Comparison of ENCODE assay signal across 16 cellular contexts in the genomic region with DNA sequence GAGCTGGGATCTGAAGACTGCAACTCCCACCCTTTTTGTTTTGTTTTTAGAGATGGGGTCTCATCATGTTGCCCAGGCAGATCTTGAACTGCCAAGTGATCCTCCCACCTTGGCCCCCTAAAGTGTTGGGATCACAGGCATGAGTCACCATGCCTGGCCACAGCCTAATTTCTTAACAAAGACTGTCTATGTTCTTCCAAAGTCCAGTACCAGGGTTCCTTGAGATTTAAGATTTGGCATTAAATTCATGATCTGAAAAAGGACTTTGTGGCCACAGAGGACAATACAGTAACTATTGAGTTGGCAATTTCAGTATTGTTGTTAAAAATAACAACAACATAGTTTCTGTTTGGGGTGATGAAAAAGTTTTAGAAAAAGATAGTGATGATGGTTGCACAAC.
"Had no signal": no experiment of that assay in that cellular context is flagged by ENCODE, and none has a peak within 500 bp of the region (broad histone marks: within the 10 kb centered on the region; RNA-seq: fewer than 3 reads in every experiment).

No MANE protein-coding gene starts in this region.

- H2AFZ ChIP-seq: neural progenitor cell had no signal

- H3K27me3 ChIP-seq: neural progenitor cell, sigmoid colon, thyroid gland had no signal

- H3K4me3 Mint-ChIP-seq: activated CD4-positive, alpha-beta T cell treated with anti-CD3 and anti-CD28 coated beads, Interleukin-2, amount 10 ng/mL, durations not matched to agents 7 days and 5 days; activated naive CD8-positive, alpha-beta T cell treated with anti-CD3 and anti-CD28 coated beads, Interleukin-2, amount 10 ng/mL, durations not matched to agents 7 days and 5 days; activated T-cell treated with anti-CD3 and anti-CD28 coated beads, Interleukin-2, amount 50 U/mL, for 72 hours; endodermal cell; naive B cell; neural progenitor cell; stimulated activated memory B cell treated with anti-CD40 and anti-IgM and Interleukin-4, amounts not matched to agents 10 μg/mL and 1 μg/mL and 100 μg/mL, for 72 hours had no signal

- H3K27me3 Mint-ChIP-seq: activated CD4-positive, alpha-beta T cell treated with anti-CD3 and anti-CD28 coated beads, Interleukin-2, amount 10 ng/mL, durations not matched to agents 7 days and 5 days; naive B cell; stimulated activated memory B cell treated with anti-CD40 and anti-IgM and Interleukin-4, amounts not matched to agents 10 μg/mL and 1 μg/mL and 100 μg/mL, for 72 hours had no signal

- H3K27ac Mint-ChIP-seq: activated CD4-positive, alpha-beta T cell treated with anti-CD3 and anti-CD28 coated beads, Interleukin-2, amount 10 ng/mL, durations not matched to agents 7 days and 5 days; activated naive CD8-positive, alpha-beta T cell treated with anti-CD3 and anti-CD28 coated beads, Interleukin-2, amount 10 ng/mL, durations not matched to agents 7 days and 5 days; activated T-cell treated with anti-CD3 and anti-CD28 coated beads, Interleukin-2, amount 50 U/mL, for 72 hours; endodermal cell; naive B cell; stimulated activated memory B cell treated with anti-CD40 and anti-IgM and Interleukin-4, amounts not matched to agents 10 μg/mL and 1 μg/mL and 100 μg/mL, for 72 hours had no signal

- H3K36me3 Mint-ChIP-seq: activated naive CD8-positive, alpha-beta T cell treated with anti-CD3 and anti-CD28 coated beads, Interleukin-2, amount 10 ng/mL, durations not matched to agents 7 days and 5 days; naive B cell; neural progenitor cell; stimulated activated memory B cell treated with anti-CD40 and anti-IgM and Interleukin-4, amounts not matched to agents 10 μg/mL and 1 μg/mL and 100 μg/mL, for 72 hours had no signal

- H3K9me3 ChIP-seq: sigmoid colon, thyroid gland had no signal

- ATAC-seq: activated T-cell treated with anti-CD3 and anti-CD28 coated beads, Interleukin-2, amount 50 U/mL, for 72 hours; stimulated activated memory B cell treated with anti-CD40 and anti-IgM and Interleukin-4, amounts not matched to agents 10 μg/mL and 1 μg/mL and 100 μg/mL, for 72 hours had no signal

- H3K9me3 Mint-ChIP-seq: activated CD4-positive, alpha-beta T cell treated with anti-CD3 and anti-CD28 coated beads, Interleukin-2, amount 10 ng/mL, durations not matched to agents 7 days and 5 days; activated naive CD8-positive, alpha-beta T cell treated with anti-CD3 and anti-CD28 coated beads, Interleukin-2, amount 10 ng/mL, durations not matched to agents 7 days and 5 days; activated T-cell treated with anti-CD3 and anti-CD28 coated beads, Interleukin-2, amount 50 U/mL, for 72 hours; naive B cell; neural progenitor cell; stimulated activated memory B cell treated with anti-CD40 and anti-IgM and Interleukin-4, amounts not matched to agents 10 μg/mL and 1 μg/mL and 100 μg/mL, for 72 hours had no signal

- H3K27ac ChIP-seq: neural progenitor cell, sigmoid colon, thyroid gland had no signal

- H3K4me3 ChIP-seq: neural progenitor cell, sigmoid colon, thyroid gland had no signal

- H3K4me1 ChIP-seq: neural progenitor cell, sigmoid colon, thyroid gland had no signal

- H3K36me3 ChIP-seq: neural progenitor cell, sigmoid colon, thyroid gland had no signal

- H3K4me1 Mint-ChIP-seq: activated CD4-positive, alpha-beta T cell treated with anti-CD3 and anti-CD28 coated beads, Interleukin-2, amount 10 ng/mL, durations not matched to agents 7 days and 5 days; activated naive CD8-positive, alpha-beta T cell treated with anti-CD3 and anti-CD28 coated beads, Interleukin-2, amount 10 ng/mL, durations not matched to agents 7 days and 5 days; naive B cell; stimulated activated memory B cell treated with anti-CD40 and anti-IgM and Interleukin-4, amounts not matched to agents 10 μg/mL and 1 μg/mL and 100 μg/mL, for 72 hours had no signal

- H3K4me2 ChIP-seq: neural progenitor cell had no signal

- DNase-seq: activated CD4-positive, alpha-beta T cell treated with anti-CD3 and anti-CD28 coated beads, Interleukin-2, amount 10 ng/mL, durations not matched to agents 7 days and 5 days; activated CD4-positive, CD25-positive, alpha-beta regulatory T cell; activated CD8-positive, alpha-beta memory T cell treated with anti-CD3 and anti-CD28 coated beads, Interleukin-2, amount 50 U/mL, for 48 hours; activated gamma-delta T cell treated with Interleukin-2 at 50 U/mL for 16 hours; activated naive CD8-positive, alpha-beta T cell treated with anti-CD3 and anti-CD28 coated beads, Interleukin-2, amount 10 ng/mL, durations not matched to agents 7 days and 5 days; activated T-cell treated with anti-CD3 and anti-CD28 coated beads, Interleukin-2, amount 50 U/mL, for 72 hours; anterior cingulate cortex; cerebellar nuclear complex; endodermal cell; islet precursor cell; naive B cell; sigmoid colon; stimulated activated CD4-positive, alpha-beta T cell treated with anti-CD3 and anti-CD28 coated beads, Interleukin-2, amount 100 ng/mL, for 48 hours; thyroid gland had no signal
